Comparison of ENCODE assay signal across 7 cellular contexts in genomic region chr11:6320411-6321207, GRCh38. TPM values are rescaled to one million over a fixed set of nuclear protein-coding genes. Genes with fewer than 3 reads are reported as not detected.
DNase-seq lines count a peak whose midpoint lies in the region; ATAC-seq and TF ChIP-seq lines count a peak whose summit lies in the region.

Gene CAVIN3 (minus strand): TSS chr11:6320501. CDS start chr11:6320476, 25 bp downstream.

- H3K9me3 ChIP-seq in mucosa of descending colon, result no peaks in the 10 kb centered on the region

- H3K4me3 ChIP-seq in mucosa of descending colon, result peak within 1 kb of the TSS; percentile 18

- peaks cover 6% of the 10 kb centered on the region for H3K4me1 ChIP-seq in mucosa of descending colon (ENCODE audit: low read depth)

- ATAC-seq in HG03108 (IDR thresholded peaks at IDR 0.05; ENCODE audit: unreplicated experiment), result peak; percentile 53
- ATAC-seq in mucosa of descending colon, result peak; percentile 75

- intact Hi-C loops in mucosa of descending colon (cut with DNase I, micrococcal nuclease), result no loop called here

- in situ Hi-C loops in GM18951 (cut with MboI; ENCODE audit: low sequenced_read_pairs, unreplicated experiment), result no loop called here

- TF ChIP-seq CTCF in mucosa of descending colon (IDR thresholded peaks at IDR 0.05) (no peak), subcutaneous adipose tissue (IDR thresholded peaks at IDR 0.05; ENCODE audit: low read depth) (no peak)

- peak; percentile 88 to 92 for DNase-seq in activated CD4-positive, alpha-beta T cell treated with anti-CD3 and anti-CD28 coated beads, Interleukin-2, amount 50 U/mL, for 48 hours
- DNase-seq in epidermal melanocyte (ENCODE audit: insufficient read length, low spot score) (peak; percentile 56), mucosa of descending colon (peak; percentile 57 to 82 (median 75))
- no peak for DNase-seq in central memory CD4-positive, alpha-beta T cell

- H3K36me3 ChIP-seq in mucosa of descending colon (ENCODE audit: low read depth), result no peaks in the 10 kb centered on the region

- TF ChIP-seq POLR2A in GM18951 (IDR thresholded peaks at IDR 0.05; ENCODE audit: extremely low read depth, insufficient read depth, insufficient read length), result peak; percentile 28

RNA-seq across cellular contexts. Expression of gene CAVIN3, which starts in this region (rescaled TPM):
- 10 to 100 TPM in 2 of 3 donors, 1 to 10 TPM in 1; 4.6 to 21.3 (median 20.7) TPM for total RNA-seq in mucosa of descending colon
- total RNA-seq in subcutaneous adipose tissue, result 100 to 1,000 TPM in 2 of 4 donors, 10 to 100 TPM in 2; 34.9 to 158 (median 90.9) TPM
